In the genomic region with DNA sequence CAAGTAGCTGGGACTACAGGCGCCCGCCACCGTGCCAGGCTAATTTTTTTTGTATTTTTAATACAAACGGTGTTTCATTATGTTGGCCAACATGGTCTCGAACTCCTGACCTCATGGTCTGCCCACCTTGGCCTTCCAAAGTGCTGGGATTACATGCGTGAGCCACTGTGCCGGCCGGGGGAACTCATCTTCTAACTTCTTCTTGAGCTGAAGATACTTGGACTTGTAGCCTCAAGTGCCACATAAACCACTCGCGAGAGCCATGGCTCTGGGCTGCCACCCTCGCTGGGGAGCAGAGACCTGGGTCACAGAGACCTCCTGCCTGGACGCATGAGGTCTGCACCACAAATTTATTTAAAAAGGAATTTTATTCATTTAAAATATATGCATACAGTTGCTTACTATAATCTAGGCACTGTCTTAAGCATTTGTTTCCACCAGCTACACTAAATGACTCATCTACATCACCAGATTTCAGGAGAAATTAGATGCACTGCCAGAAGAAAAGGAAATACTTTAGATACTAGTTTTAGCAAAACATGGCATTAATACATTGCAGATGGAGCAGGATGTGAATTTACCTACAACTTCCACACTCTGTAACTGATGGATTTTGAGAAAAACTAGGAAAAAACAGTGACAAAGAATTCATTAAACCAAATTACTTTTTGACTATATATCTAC, we compare ENCODE assay signal across 18 cellular contexts. TPM values are rescaled to one million over a fixed set of nuclear protein-coding genes. Genes with fewer than 3 reads are reported as not detected.
DNase-seq lines count a peak whose midpoint lies in the region; TF ChIP-seq lines count a peak whose summit lies in the region.
"Had no signal": no experiment of that assay in that cellular context is flagged by ENCODE, and none has a peak within 500 bp of the region (broad histone marks: within the 10 kb centered on the region; RNA-seq: fewer than 3 reads in every experiment).

No MANE protein-coding gene starts in this region.

- no peak for TF ChIP-seq EP300 in esophagus muscularis mucosa (IDR thresholded peaks at IDR 0.05)

- TF ChIP-seq POLR2A in adrenal gland (IDR thresholded peaks at IDR 0.05) (no peak), esophagus muscularis mucosa (IDR thresholded peaks at IDR 0.05; ENCODE audit: low read depth) (no peak)

- no peak overlapping the region for H3K4me3 Mint-ChIP-seq in chondrocyte (ENCODE audit: unreplicated experiment)
- H3K4me3 Mint-ChIP-seq: activated naive CD4-positive, alpha-beta T cell treated with anti-CD3 and anti-CD28 coated beads, Interleukin-2, amount 50 U/mL, for 24 hours; stimulated activated naive CD8-positive, alpha-beta T cell treated with anti-CD3 and anti-CD28 coated beads, Interleukin-15, Interleukin-2, amounts not matched to agents 100 ng/mL and 50 ng/mL, for 24 hours had no signal

- H3K27me3 ChIP-seq in adrenal gland (no peaks in the 10 kb centered on the region), esophagus muscularis mucosa (no peaks in the 10 kb centered on the region)
- H3K27me3 ChIP-seq: colonic mucosa had no signal

- intact Hi-C loops in adrenal gland (cut with DNase I) = no loop called here
- intact Hi-C loops in esophagus muscularis mucosa (cut with DNase I) = no loop called here

- H3K9me3 Mint-ChIP-seq in chondrocyte (ENCODE audit: low read depth) = no peaks in the 10 kb centered on the region
- H3K9me3 Mint-ChIP-seq: activated naive CD4-positive, alpha-beta T cell treated with anti-CD3 and anti-CD28 coated beads, Interleukin-2, amount 50 U/mL, for 24 hours; stimulated activated naive CD8-positive, alpha-beta T cell treated with anti-CD3 and anti-CD28 coated beads, Interleukin-15, Interleukin-2, amounts not matched to agents 100 ng/mL and 50 ng/mL, for 24 hours had no signal

- H3K36me3 Mint-ChIP-seq in chondrocyte (ENCODE audit: low read depth) = no peaks in the 10 kb centered on the region
- H3K36me3 Mint-ChIP-seq: activated naive CD4-positive, alpha-beta T cell treated with anti-CD3 and anti-CD28 coated beads, Interleukin-2, amount 50 U/mL, for 24 hours had no signal

- H3K27ac Mint-ChIP-seq in chondrocyte (ENCODE audit: unreplicated experiment) = peak overlapping the region; percentile 83
- H3K27ac Mint-ChIP-seq: activated naive CD4-positive, alpha-beta T cell treated with anti-CD3 and anti-CD28 coated beads, Interleukin-2, amount 50 U/mL, for 24 hours; stimulated activated naive CD8-positive, alpha-beta T cell treated with anti-CD3 and anti-CD28 coated beads, Interleukin-15, Interleukin-2, amounts not matched to agents 100 ng/mL and 50 ng/mL, for 24 hours had no signal

- WGBS in adrenal gland, 4 donors = 89 to 93% (median 91%) methylated on average over 12 of the region's 12 CpGs
- WGBS in esophagus muscularis mucosa = 91% methylated on average over 12 of the region's 12 CpGs

- H3K27me3 Mint-ChIP-seq in chondrocyte (ENCODE audit: low read depth) = no peaks in the 10 kb centered on the region
- H3K27me3 Mint-ChIP-seq: activated naive CD4-positive, alpha-beta T cell treated with anti-CD3 and anti-CD28 coated beads, Interleukin-2, amount 50 U/mL, for 24 hours; stimulated activated naive CD8-positive, alpha-beta T cell treated with anti-CD3 and anti-CD28 coated beads, Interleukin-15, Interleukin-2, amounts not matched to agents 100 ng/mL and 50 ng/mL, for 24 hours had no signal

- H3K4me3 ChIP-seq in adrenal gland (no peak overlapping the region), esophagus muscularis mucosa (no peak overlapping the region)
- H3K4me3 ChIP-seq: colonic mucosa, left ventricle myocardium inferior had no signal

- H3K4me1 ChIP-seq in adrenal gland (replicated peaks in 1 of 2) (no peaks in the 10 kb centered on the region), esophagus muscularis mucosa (no peaks in the 10 kb centered on the region)
- H3K4me1 ChIP-seq: colonic mucosa, left ventricle myocardium inferior had no signal

- TF ChIP-seq CTCF in AG09319 (IDR thresholded peaks at IDR 0.05; ENCODE audit: low read depth, low read length) (no peak), chondrocyte (IDR thresholded peaks at IDR 0.05) (no peak), adrenal gland (IDR thresholded peaks at IDR 0.05) (no peak), esophagus muscularis mucosa (IDR thresholded peaks at IDR 0.05) (no peak)

- peak; percentile 34 for DNase-seq in AG09319 (ENCODE audit: extremely low read depth, low read depth)
- DNase-seq in LHCN-M2 (ENCODE audit: low read depth) = peak; percentile 23
- DNase-seq in chondrocyte (ENCODE audit: low spot score) = no peak
- peak; percentile 76 for DNase-seq in iris pigment epithelial cell (ENCODE audit: low read depth)
- no peak for DNase-seq in stimulated activated CD8-positive, alpha-beta memory T cell treated with anti-CD3 and anti-CD28 coated beads, Interleukin-4, amount 100 ng/mL, for 48 hours
- DNase-seq in adrenal gland = no peak
- DNase-seq in esophagus muscularis mucosa (ENCODE audit: extremely low spot score) = no peak
- DNase-seq in glomerular visceral epithelial cell (ENCODE audit: extremely low spot score) = no peak
- DNase-seq: activated T-cell treated with anti-CD3 and anti-CD28 coated beads for 4 hours; KBM-7; left ventricle myocardium inferior; NCI-H1105; NCI-H2227 treated with DMSO at 0.1 percent for 48 hours; SHP77; stimulated activated CD4-positive, alpha-beta T cell treated with anti-CD3 and anti-CD28 coated beads, Interleukin-12 subunit alpha, Interleukin-12 subunit beta, amount 100 ng/mL, for 4 hours had no signal

- H3K27ac ChIP-seq in adrenal gland (no peak overlapping the region), esophagus muscularis mucosa (replicated peaks in 1 of 4) (no peak overlapping the region)
- H3K27ac ChIP-seq: colonic mucosa, left ventricle myocardium inferior had no signal

- H3K4me1 Mint-ChIP-seq in chondrocyte (ENCODE audit: low read depth) = peaks cover 15% of the 10 kb centered on the region
- H3K4me1 Mint-ChIP-seq: activated naive CD4-positive, alpha-beta T cell treated with anti-CD3 and anti-CD28 coated beads, Interleukin-2, amount 50 U/mL, for 24 hours had no signal

- no peaks in the 10 kb centered on the region for H3K9me3 ChIP-seq in adrenal gland (replicated peaks in 1 of 3)
- H3K9me3 ChIP-seq in esophagus muscularis mucosa = no peaks in the 10 kb centered on the region
- H3K9me3 ChIP-seq: colonic mucosa, left ventricle myocardium inferior had no signal

- H3K36me3 ChIP-seq in adrenal gland (replicated peaks in 1 of 2) (no peaks in the 10 kb centered on the region), esophagus muscularis mucosa (no peaks in the 10 kb centered on the region)
- H3K36me3 ChIP-seq: colonic mucosa, left ventricle myocardium inferior had no signal

RNA-seq across cellular contexts. Expression of a gene that starts 29.9 kb away (rescaled TPM):
- total RNA-seq in LHCN-M2 (2014; rRNA removed) (40.8 and 50.3 TPM in 2 replicates), chondrocyte (105 to 110 TPM (median 108 TPM) in 3 replicates), adrenal gland (100 to 1,000 TPM in 5 of 8 donors, 10 to 100 TPM in 3; 72.0 to 167 (median 105) TPM), esophagus muscularis mucosa (100 to 1,000 TPM in 1 of 4 donors, 10 to 100 TPM in 3; 71.7 to 112 (median 83.0) TPM)
- 30.3 TPM for polyA plus RNA-seq in LHCN-M2 (2012)
- 10 to 100 TPM; 22.6 to 57.8 (median 35.0) TPM for polyA plus RNA-seq in adrenal gland

Comparison
In these comparisons a context has a peak if more than half of its experiments do, and no peak if none do; other contexts are left out.
1. DNase-seq: peak in AG09319 (single experiment), LHCN-M2 (single experiment) and iris pigment epithelial cell (single experiment); none in chondrocyte (single experiment), stimulated activated CD8-positive, alpha-beta memory T cell treated with anti-CD3 and anti-CD28 coated beads, Interleukin-4, amount 100 ng/mL, for 48 hours (single experiment), adrenal gland (0 of 7), esophagus muscularis mucosa (single experiment) and glomerular visceral epithelial cell (single experiment).